8 cellular contexts compared by ENCODE assay signal in the genomic region with DNA sequence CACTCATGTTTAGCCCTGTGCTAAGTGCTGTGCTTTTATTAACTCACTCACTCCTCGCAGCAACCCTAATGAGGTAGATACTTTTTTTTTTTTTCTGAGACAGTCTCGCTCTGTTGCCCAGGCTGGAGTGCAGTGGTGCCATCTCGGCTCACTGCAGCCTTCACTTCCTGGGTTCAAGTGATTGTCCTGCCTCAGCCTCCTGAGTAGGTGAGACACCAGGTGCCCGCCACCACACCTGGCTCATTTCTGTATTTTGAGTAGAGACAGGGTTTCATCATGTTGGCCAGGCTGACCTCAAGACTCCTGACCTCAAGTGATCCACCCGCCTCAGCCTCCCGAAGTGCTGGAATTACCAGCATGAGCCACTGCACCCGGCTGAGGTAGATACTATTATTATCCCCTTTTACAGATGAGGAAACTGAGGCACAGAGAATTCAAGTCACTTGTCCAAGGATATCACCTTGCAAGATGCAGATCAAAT. TPM values are rescaled to one million over a fixed set of nuclear protein-coding genes. Genes with fewer than 3 reads are reported as not detected.
A peak's percentile ranks its signal among the peaks of the same experiment; 100 is the strongest.
DNase-seq lines count a peak whose midpoint lies in the region; ATAC-seq and TF ChIP-seq lines count a peak whose summit lies in the region.

No MANE protein-coding gene starts in this region.

- H3K27me3 ChIP-seq in H9 (ENCODE audit: insufficient read depth, low read length) (no peaks in the 10 kb centered on the region), iPS-15b (ENCODE audit: control insufficient read depth, insufficient read depth, low read length) (no peaks in the 10 kb centered on the region), smooth muscle cell (ENCODE audit: low read depth) (no peaks in the 10 kb centered on the region)

- H3K4me2 ChIP-seq in H9 (ENCODE audit: insufficient read depth, insufficient read length, low read length) (peak overlapping the region; percentile 90), smooth muscle cell (peak overlapping the region; percentile 91)

- H3T11ph ChIP-seq in H9 (ENCODE audit: low read length) = no peak overlapping the region

- no peaks in the 10 kb centered on the region for H4K20me1 ChIP-seq in H9 (ENCODE audit: control insufficient read depth, insufficient read depth, insufficient read length)
- peaks cover 53% of the 10 kb centered on the region for H4K20me1 ChIP-seq in smooth muscle cell (ENCODE audit: low read depth)

- H3K4ac ChIP-seq in H9 (ENCODE audit: low read depth, low read length) = no peak overlapping the region

- no peak for TF ChIP-seq CTCF in H9 (conservative IDR thresholded peaks at IDR 0.05)
- no peak for TF ChIP-seq CTCF in smooth muscle cell (IDR thresholded peaks at IDR 0.05; ENCODE audit: borderline replicate concordance, insufficient read depth, poor library complexity, severe bottlenecking)

- no peak overlapping the region for H3K23ac ChIP-seq in H9 (ENCODE audit: insufficient read length, low read depth, low read length)

- H2BK120ac ChIP-seq in H9 (ENCODE audit: low read depth, low read length, poor library complexity, severe bottlenecking) = no peak overlapping the region

- H3K4me3 ChIP-seq in iPS-15b (ENCODE audit: low read depth, low read length) (peak overlapping the region; percentile 16), smooth muscle cell (peak overlapping the region; percentile 78)

- no peaks in the 10 kb centered on the region; the same call in 1 of the 2 replicates for H3K79me2 ChIP-seq in H9 (ENCODE audit: insufficient read depth, low read length)
- peaks cover 71% of the 10 kb centered on the region for H3K79me2 ChIP-seq in smooth muscle cell (ENCODE audit: low read depth)

- H3K9me3 ChIP-seq in H9 (ENCODE audit: control insufficient read depth, low read depth, low read length) (no peaks in the 10 kb centered on the region), iPS-15b (ENCODE audit: control insufficient read depth, insufficient read depth, low read length) (no peaks in the 10 kb centered on the region), smooth muscle cell (replicated peaks; ENCODE audit: low read depth) (no peaks in the 10 kb centered on the region)

- no peaks in the 10 kb centered on the region for H3K79me1 ChIP-seq in H9 (ENCODE audit: insufficient read depth, low read depth, low read length, poor library complexity, severe bottlenecking)

- no peak overlapping the region for H2BK20ac ChIP-seq in H9 (ENCODE audit: low read depth, low read length, poor library complexity, severe bottlenecking)

- no peak overlapping the region for H3K18ac ChIP-seq in H9 (ENCODE audit: insufficient read length, low read depth, low read length)

- H2BK12ac ChIP-seq in H9 (ENCODE audit: insufficient read length, low read depth, low read length) = no peak overlapping the region

- H3K27ac ChIP-seq in H9 (ENCODE audit: insufficient read length, low read depth, low read length) = no peak overlapping the region
- H3K27ac ChIP-seq in smooth muscle cell (ENCODE audit: low read depth) = peak overlapping the region; percentile 98

- H2BK5ac ChIP-seq in H9 (ENCODE audit: insufficient read length, low read length) = no peak overlapping the region

- H2AFZ ChIP-seq in H9 (ENCODE audit: low read length) (no peak overlapping the region), smooth muscle cell (ENCODE audit: low read depth) (no peak overlapping the region)

- peaks cover 24 to 40% of the 10 kb centered on the region in 2 experiments for H3K4me1 Mint-ChIP-seq in H9
- peaks cover 64% of the 10 kb centered on the region for H3K4me1 Mint-ChIP-seq in activated CD4-positive, alpha-beta memory T cell treated with anti-CD3 and anti-CD28 coated beads for 36 hours (ENCODE audit: low read depth)

- no peak overlapping the region for H3K56ac ChIP-seq in H9 (ENCODE audit: insufficient read length, low read depth, low read length)

- POLR2A ChIA-PET in activated CD4-positive, alpha-beta memory T cell treated with anti-CD3 and anti-CD28 coated beads for 36 hours (lab: Charles Lee) = no interaction called here

- CTCF ChIA-PET in activated CD4-positive, alpha-beta memory T cell treated with anti-CD3 and anti-CD28 coated beads for 36 hours (lab: Charles Lee) = interaction anchor here (1.3 kb wide), 1 partner anchor 57 kb away, joined by 3 read pairs; no protein-coding TSS in a partner anchor

- H4K91ac ChIP-seq in H9 (ENCODE audit: insufficient read length, low read depth, low read length) = no peak overlapping the region

- peak overlapping the region; percentile 93 to 94 for H3K4me3 Mint-ChIP-seq in H9
- H3K4me3 Mint-ChIP-seq in activated CD4-positive, alpha-beta memory T cell treated with anti-CD3 and anti-CD28 coated beads for 36 hours = peak overlapping the region; percentile 83

- peaks cover 16% of the 10 kb centered on the region for H3F3A ChIP-seq in smooth muscle cell (ENCODE audit: low read depth)

- peaks cover 0 to 3% of the 10 kb centered on the region in 2 experiments; a peak in 2 of 5 replicates for H3K9me3 Mint-ChIP-seq in H9
- H3K9me3 Mint-ChIP-seq in activated CD4-positive, alpha-beta memory T cell treated with anti-CD3 and anti-CD28 coated beads for 36 hours = no peaks in the 10 kb centered on the region

- peaks cover 15 to 29% (median 23%) of the 10 kb centered on the region in 3 experiments for H3K36me3 Mint-ChIP-seq in H9 (ENCODE audit: insufficient read depth in 1 of 3, low read depth in 3 of 3)
- H3K36me3 Mint-ChIP-seq in activated CD4-positive, alpha-beta memory T cell treated with anti-CD3 and anti-CD28 coated beads for 36 hours = peaks cover 16% of the 10 kb centered on the region

- H4K8ac ChIP-seq in H9 (replicated peaks; ENCODE audit: insufficient read length, low read depth, low read length) = no peak overlapping the region

- no peak for ATAC-seq in HG02852 (IDR thresholded peaks at IDR 0.05; ENCODE audit: unreplicated experiment)

- DNase-seq in H9 = no peak
- DNase-seq in activated CD4-positive, alpha-beta memory T cell treated with anti-CD3 and anti-CD28 coated beads for 36 hours = no peak
- no peak for DNase-seq in smooth muscle cell (lab: John Stamatoyannopoulos, UW; ENCODE audit: unreplicated experiment)
- no peak for DNase-seq in pons (ENCODE audit: low spot score)
- no peak for DNase-seq in NCI-H82 treated with DMSO at 0.1 percent for 48 hours (lab: John Stamatoyannopoulos, UW; ENCODE audit: unreplicated experiment)
- no peak for DNase-seq in activated gamma-delta T cell (lab: John Stamatoyannopoulos, UW)

- intact Hi-C loops in activated CD4-positive, alpha-beta memory T cell treated with anti-CD3 and anti-CD28 coated beads for 36 hours (cut with micrococcal nuclease) = no loop called here

- H3K27me3 Mint-ChIP-seq in H9 (ENCODE audit: low read depth) = no peaks in the 10 kb centered on the region
- no peaks in the 10 kb centered on the region for H3K27me3 Mint-ChIP-seq in activated CD4-positive, alpha-beta memory T cell treated with anti-CD3 and anti-CD28 coated beads for 36 hours

- WGBS in H9 (ENCODE audit: extremely low coverage, insufficient read length, low lambda C conversion rate) = no CpG with 5 or more reads among the region's 7 CpGs
- 53% methylated on average over 7 of the region's 7 CpGs for WGBS in smooth muscle cell (ENCODE audit: low lambda C conversion rate)

- H3K27ac Mint-ChIP-seq in H9 = no peak overlapping the region
- H3K27ac Mint-ChIP-seq in activated CD4-positive, alpha-beta memory T cell treated with anti-CD3 and anti-CD28 coated beads for 36 hours = no peak overlapping the region

- H3K14ac ChIP-seq in H9 (ENCODE audit: insufficient read depth, low read length) = no peak overlapping the region

- H3K36me3 ChIP-seq in iPS-15b (ENCODE audit: control insufficient read depth, insufficient read depth, low read length) (no peaks in the 10 kb centered on the region), smooth muscle cell (ENCODE audit: low read depth) (no peaks in the 10 kb centered on the region)

- no peak overlapping the region for H2BK15ac ChIP-seq in H9 (ENCODE audit: low read depth, low read length)

- peaks cover 32% of the 10 kb centered on the region for H3K23me2 ChIP-seq in H9 (ENCODE audit: insufficient read length, low read depth, low read length, poor library complexity, severe bottlenecking)

- no peak overlapping the region for H2AK5ac ChIP-seq in H9 (ENCODE audit: insufficient read length, low read length)

- H3K4me1 ChIP-seq in H9 (ENCODE audit: insufficient read depth, low read length) (no peaks in the 10 kb centered on the region; the same call in 1 of the 2 replicates), iPS-15b (ENCODE audit: control insufficient read depth, insufficient read depth, low read length) (peaks cover 13% of the 10 kb centered on the region), smooth muscle cell (ENCODE audit: low read depth) (peaks cover 10% of the 10 kb centered on the region)

- H4K5ac ChIP-seq in H9 (ENCODE audit: insufficient read length, low read depth, low read length) = no peak overlapping the region

- H3K9ac ChIP-seq in H9 (ENCODE audit: extremely low read depth, insufficient read length, low read length) = no peak overlapping the region
- H3K9ac ChIP-seq in iPS-15b (ENCODE audit: low read depth, low read length) = no peak overlapping the region
- peak overlapping the region; percentile 92 for H3K9ac ChIP-seq in smooth muscle cell (ENCODE audit: low read depth)

RNA-seq across cellular contexts. Expression of a gene that starts 2.5 kb away (rescaled TPM):
- total RNA-seq in H9 (2021) = 11.2 and 11.8 TPM in 2 replicates
- 1 to 10 TPM; 6.4 TPM for total RNA-seq in activated CD4-positive, alpha-beta memory T cell treated with anti-CD3 and anti-CD28 coated beads for 36 hours
- total RNA-seq in smooth muscle cell = 22.0 and 24.1 TPM in 2 replicates
- polyA plus RNA-seq in smooth muscle cell = 25.0 and 31.9 TPM in 2 replicates

RNA-seq across cellular contexts. Expression of a gene that starts 2.8 kb away (rescaled TPM):
- total RNA-seq in H9 (2021) (40.5 and 42.0 TPM in 2 replicates), smooth muscle cell (17.7 and 26.0 TPM in 2 replicates)
- total RNA-seq in activated CD4-positive, alpha-beta memory T cell treated with anti-CD3 and anti-CD28 coated beads for 36 hours = 10 to 100 TPM; 31.7 to 36.3 TPM
- polyA plus RNA-seq in smooth muscle cell = 20.7 and 21.2 TPM in 2 replicates

RNA-seq across cellular contexts. Expression of a gene that starts 29.0 kb away (rescaled TPM):
- total RNA-seq in H9 (2021) (32.6 and 34.5 TPM in 2 replicates), smooth muscle cell (30.5 and 53.6 TPM in 2 replicates)
- 10 to 100 TPM; 14.0 to 14.8 TPM for total RNA-seq in activated CD4-positive, alpha-beta memory T cell treated with anti-CD3 and anti-CD28 coated beads for 36 hours
- 56.9 and 73.0 TPM in 2 replicates for polyA plus RNA-seq in smooth muscle cell

RNA-seq across cellular contexts. Expression of a gene that starts 30.8 kb away (rescaled TPM):
- 27.7 and 31.5 TPM in 2 replicates for total RNA-seq in H9 (2021)
- total RNA-seq in activated CD4-positive, alpha-beta memory T cell treated with anti-CD3 and anti-CD28 coated beads for 36 hours = 10 to 100 TPM; 14.1 to 15.8 TPM
- 2.0 and 2.9 TPM in 2 replicates for total RNA-seq in smooth muscle cell
- 8.6 and 8.7 TPM in 2 replicates for polyA plus RNA-seq in smooth muscle cell

RNA-seq across cellular contexts. Expression of a gene that starts 31.5 kb away (rescaled TPM):
- total RNA-seq in H9 (2021) = 199 and 225 TPM in 2 replicates
- total RNA-seq in activated CD4-positive, alpha-beta memory T cell treated with anti-CD3 and anti-CD28 coated beads for 36 hours = 100 to 1,000 TPM; 241 to 253 TPM
- 30.3 and 39.3 TPM in 2 replicates for total RNA-seq in smooth muscle cell
- 87.7 TPM in 2 replicates for polyA plus RNA-seq in smooth muscle cell
